Comparison of ENCODE assay signal across 20 cellular contexts in the genomic region with DNA sequence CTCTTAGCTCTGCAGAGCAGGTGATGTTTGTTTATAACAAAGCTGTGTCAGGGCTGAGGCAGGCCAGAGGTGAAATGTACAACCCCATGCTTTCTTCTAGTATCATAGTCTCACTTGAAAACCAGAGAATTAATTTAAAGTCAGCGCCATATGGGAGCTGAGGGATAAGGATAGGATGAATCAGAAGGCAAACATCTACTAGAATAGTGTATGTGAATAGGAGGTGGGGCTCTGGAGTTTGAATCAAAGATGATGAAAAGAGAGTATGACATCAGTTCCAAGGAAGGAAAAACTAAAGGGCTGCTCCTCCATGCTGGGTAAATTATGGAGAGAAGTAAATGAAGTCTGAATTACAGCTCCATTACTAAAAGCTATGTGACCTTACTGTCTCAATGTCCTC.
DNase-seq lines count a peak whose midpoint lies in the region; ATAC-seq, FAIRE-seq and TF ChIP-seq lines count a peak whose summit lies in the region.
"Had no signal": no experiment of that assay in that cellular context is flagged by ENCODE, and none has a peak within 500 bp of the region (broad histone marks: within the 10 kb centered on the region; RNA-seq: fewer than 3 reads in every experiment).

No MANE protein-coding gene starts in this region.

- peak; percentile 71 for FAIRE-seq in H54 (lab: Jason Lieb, UNC)
- FAIRE-seq: GM18507, TTC549 had no signal

- H3K27ac ChIP-seq in brain microvascular endothelial cell: no peak overlapping the region

- in situ Hi-C loops in brain microvascular endothelial cell (cut with HindIII; ENCODE audit: low pct_ligation_motif_present, low sequenced_read_pairs): no loop called here

- no peaks in the 10 kb centered on the region for H3K27me3 ChIP-seq in brain microvascular endothelial cell (replicated peaks)

- no peak for ATAC-seq in GM21786 (IDR thresholded peaks at IDR 0.05; ENCODE audit: unreplicated experiment)
- no peak for ATAC-seq in HG03045 (IDR thresholded peaks at IDR 0.05; ENCODE audit: unreplicated experiment)
- ATAC-seq: activated CD8-positive, alpha-beta T cell treated with anti-CD3 and anti-CD28 coated beads for 36 hours; stimulated activated naive CD8-positive, alpha-beta T cell treated with anti-CD3 and anti-CD28 coated beads, Interleukin-15, Interleukin-2, amounts not matched to agents 100 U/mL and 50 U/mL, for 24 hours had no signal

- no peak for TF ChIP-seq CTCF in brain microvascular endothelial cell (IDR thresholded peaks at IDR 0.05; ENCODE audit: low read depth, low read length, missing control alignments)

- TF ChIP-seq POLR2A in H54 (IDR thresholded peaks at IDR 0.05; ENCODE audit: low read depth, low read length): no peak

- no peak overlapping the region for H3K4me3 ChIP-seq in brain microvascular endothelial cell (ENCODE audit: low read depth, low read length)

- H3K36me3 ChIP-seq in brain microvascular endothelial cell (replicated peaks): no peaks in the 10 kb centered on the region

- DNase-seq in COLO668 (lab: John Stamatoyannopoulos, UW; ENCODE audit: unreplicated experiment): peak; percentile 58
- DNase-seq in H54 (ENCODE audit: insufficient read length, low spot score): no peak
- DNase-seq in NCI-H2196 treated with DMSO at 0.1 percent for 48 hours (lab: John Stamatoyannopoulos, UW; ENCODE audit: unreplicated experiment): peak; percentile 51
- DNase-seq in brain microvascular endothelial cell: peak; percentile 32
- DNase-seq in C1 segment of cervical spinal cord (lab: John Stamatoyannopoulos, UW): no peak
- no peak for DNase-seq in SIG-M5 treated with dmso at 0.1 percent for 504 hours (lab: John Stamatoyannopoulos, UW; ENCODE audit: unreplicated experiment)
- DNase-seq: activated CD4-positive, CD25-positive, alpha-beta regulatory T cell treated with anti-CD3 and anti-CD28 coated beads, Interleukin-2, amount 50 U/mL, for 72 hours; activated CD8-positive, alpha-beta T cell treated with anti-CD3 and anti-CD28 coated beads for 36 hours; activated gamma-delta T cell; activated T-cell treated with anti-CD3 and anti-CD28 coated beads for 4 hours; cortex of kidney; GDM1; KBM-7; SHP77 treated with DMSO at 0.1 percent for 48 hours; stimulated activated CD4-positive, alpha-beta T cell treated with anti-CD3 and anti-CD28 coated beads, Interleukin-4, amount 100 ng/mL, for 24 hours; stimulated activated naive CD8-positive, alpha-beta T cell treated with anti-CD3 and anti-CD28 coated beads, Interleukin-15, Interleukin-2, amounts not matched to agents 100 U/mL and 50 U/mL, for 24 hours had no signal

Comparison
In these comparisons a context has a peak if more than half of its experiments do, and no peak if none do; other contexts are left out.
1. DNase-seq: peak in COLO668 (single experiment), NCI-H2196 treated with DMSO at 0.1 percent for 48 hours (single experiment) and brain microvascular endothelial cell (single experiment); none in H54 (single experiment), C1 segment of cervical spinal cord (0 of 14) and SIG-M5 treated with dmso at 0.1 percent for 504 hours (single experiment).